Comparison of ENCODE assay signal across 11 cellular contexts in genomic region chr4:123832173-123833026, GRCh38.
DNase-seq lines count a peak whose midpoint lies in the region; ATAC-seq and TF ChIP-seq lines count a peak whose summit lies in the region.
"Had no signal": no experiment of that assay in that cellular context is flagged by ENCODE, and none has a peak within 500 bp of the region (broad histone marks: within the 10 kb centered on the region; RNA-seq: fewer than 3 reads in every experiment).

No MANE protein-coding gene starts in this region.

- no CpG with 5 or more reads among the region's 7 CpGs for WGBS in H9 (ENCODE audit: extremely low coverage, insufficient read length, low lambda C conversion rate)

- H3K23ac ChIP-seq in H9 (ENCODE audit: insufficient read length, low read depth, low read length) = no peak overlapping the region

- no peak overlapping the region for H2BK120ac ChIP-seq in H9 (ENCODE audit: low read depth, low read length, poor library complexity, severe bottlenecking)

- POLR2A ChIA-PET in Panc1 (lab: Charles Lee) = no interaction called here

- H3K27ac ChIP-seq in Panc1 (ENCODE audit: low read length) = peak overlapping the region; percentile 39; the same call in 1 of the 2 replicates
- peak overlapping the region; percentile 76 for H3K27ac ChIP-seq in muscle layer of duodenum (ENCODE audit: low read length)
- no peak overlapping the region for H3K27ac ChIP-seq in H9 (ENCODE audit: insufficient read length, low read depth, low read length)
- H3K27ac ChIP-seq: BLaER1 had no signal

- no peak overlapping the region for H3K56ac ChIP-seq in H9 (ENCODE audit: insufficient read length, low read depth, low read length)

- no peak overlapping the region for H3K18ac ChIP-seq in H9 (ENCODE audit: insufficient read length, low read depth, low read length)

- H3K27me3 Mint-ChIP-seq in H9 (ENCODE audit: low read depth) = no peaks in the 10 kb centered on the region
- H3K27me3 Mint-ChIP-seq: activated T-cell treated with anti-CD3 and anti-CD28 coated beads, Interleukin-2, amount 50 U/mL, for 24 hours had no signal

- H4K91ac ChIP-seq in H9 (ENCODE audit: insufficient read length, low read depth, low read length) = no peak overlapping the region

- BruUV-seq in Panc1 (replicated peaks; lab: Mats Ljungman, UMichigan) = no TSS peak

- H4K20me1 ChIP-seq in H9 (ENCODE audit: control insufficient read depth, insufficient read depth, insufficient read length) = no peaks in the 10 kb centered on the region
- H4K20me1 ChIP-seq: BLaER1 had no signal

- no peak overlapping the region for H2AFZ ChIP-seq in H9 (ENCODE audit: low read length)

- H2AK5ac ChIP-seq in H9 (ENCODE audit: insufficient read length, low read length) = no peak overlapping the region

- no peaks in the 10 kb centered on the region for H3K79me1 ChIP-seq in H9 (ENCODE audit: insufficient read depth, low read depth, low read length, poor library complexity, severe bottlenecking)

- DNase-seq in A172 (ENCODE audit: low spot score) = peak; percentile 96
- DNase-seq in Panc1 (ENCODE audit: low read depth, low spot score) = peak; percentile 60
- no peak for DNase-seq in H9
- DNase-seq in T-helper 2 cell = no peak
- no peak for DNase-seq in activated CD8-positive, alpha-beta memory T cell treated with anti-CD3 and anti-CD28 coated beads, Interleukin-2, amount 50 U/mL, for 4 hours
- no peak for DNase-seq in SKM-1 treated with dmso at 0.1 percent for 144 hours (lab: John Stamatoyannopoulos, UW; ENCODE audit: unreplicated experiment)
- DNase-seq: activated T-cell treated with anti-CD3 and anti-CD28 coated beads, Interleukin-2, amount 50 U/mL, for 24 hours; NCI-H2107 had no signal

- peaks cover 3 to 7% of the 10 kb centered on the region in 2 experiments; a peak in 3 of 4 replicates for H3K4me1 Mint-ChIP-seq in H9

- no peak overlapping the region for H3K9ac ChIP-seq in H9 (ENCODE audit: extremely low read depth, insufficient read length, low read length)
- H3K9ac ChIP-seq: BLaER1 had no signal

- no peak overlapping the region for H3K27ac Mint-ChIP-seq in H9
- H3K27ac Mint-ChIP-seq: activated T-cell treated with anti-CD3 and anti-CD28 coated beads, Interleukin-2, amount 50 U/mL, for 24 hours had no signal

- peaks cover 0 to 5% (median 5%) of the 10 kb centered on the region in 3 experiments; a peak in 3 of 7 replicates for H3K36me3 Mint-ChIP-seq in H9 (ENCODE audit: insufficient read depth in 1 of 3, low read depth in 3 of 3)

- intact Hi-C loops in Panc1 (cut with micrococcal nuclease; ENCODE audit: unreplicated experiment) = no loop called here

- H3K27me3 ChIP-seq in Panc1 (ENCODE audit: control insufficient read depth, insufficient read depth, low read length) = no peaks in the 10 kb centered on the region
- no peaks in the 10 kb centered on the region for H3K27me3 ChIP-seq in muscle layer of duodenum (ENCODE audit: low read depth, low read length)
- no peaks in the 10 kb centered on the region for H3K27me3 ChIP-seq in H9 (ENCODE audit: insufficient read depth, low read length)
- H3K27me3 ChIP-seq: BLaER1 had no signal

- no peak overlapping the region for H2BK5ac ChIP-seq in H9 (ENCODE audit: insufficient read length, low read length)

- no peak overlapping the region for H2BK12ac ChIP-seq in H9 (ENCODE audit: insufficient read length, low read depth, low read length)

- no peak overlapping the region for H2BK20ac ChIP-seq in H9 (ENCODE audit: low read depth, low read length, poor library complexity, severe bottlenecking)

- H3K36me3 ChIP-seq in Panc1 (ENCODE audit: control insufficient read depth, insufficient read depth, low read length) (no peaks in the 10 kb centered on the region), muscle layer of duodenum (ENCODE audit: control insufficient read depth in 1 of 2, insufficient read depth in 2 of 2, low read length in 2 of 2) (no peaks in the 10 kb centered on the region)
- H3K36me3 ChIP-seq: BLaER1 had no signal

- CTCF ChIA-PET in Panc1 (lab: Charles Lee) = no interaction called here

- no peaks in the 10 kb centered on the region for H3K79me2 ChIP-seq in H9 (ENCODE audit: insufficient read depth, low read length)

- H4K8ac ChIP-seq in H9 (replicated peaks; ENCODE audit: insufficient read length, low read depth, low read length) = no peak overlapping the region

- in situ Hi-C loops in Panc1 (cut with HindIII; ENCODE audit: low pct_unique_long_range_greater_than_20kb, low sequenced_read_pairs) = no loop called here

- no peak overlapping the region for H3K4me3 ChIP-seq in Panc1 (ENCODE audit: low read depth in 2 of 2, low read length in 2 of 2)
- H3K4me3 ChIP-seq in muscle layer of duodenum (ENCODE audit: low read depth in 1 of 2, low read length in 2 of 2) = no peak overlapping the region
- H3K4me3 ChIP-seq: BLaER1 had no signal

- H4K5ac ChIP-seq in H9 (ENCODE audit: insufficient read length, low read depth, low read length) = no peak overlapping the region

- H2BK15ac ChIP-seq in H9 (ENCODE audit: low read depth, low read length) = no peak overlapping the region

- H3T11ph ChIP-seq in H9 (ENCODE audit: low read length) = no peak overlapping the region

- peak; percentile 38; the same call in 1 of the 2 replicates for ATAC-seq in Panc1
- peak; percentile 8 for ATAC-seq in esophagus mucosa

- H3K9me3 Mint-ChIP-seq in H9 = no peaks in the 10 kb centered on the region
- H3K9me3 Mint-ChIP-seq: activated T-cell treated with anti-CD3 and anti-CD28 coated beads, Interleukin-2, amount 50 U/mL, for 24 hours had no signal

- no peak overlapping the region for H3K14ac ChIP-seq in H9 (ENCODE audit: insufficient read depth, low read length)

- H3K4me3 Mint-ChIP-seq in H9 = no peak overlapping the region
- H3K4me3 Mint-ChIP-seq: activated T-cell treated with anti-CD3 and anti-CD28 coated beads, Interleukin-2, amount 50 U/mL, for 24 hours had no signal

- H3K4me1 ChIP-seq in Panc1 (ENCODE audit: control insufficient read depth, insufficient read depth, low read length) (no peaks in the 10 kb centered on the region), muscle layer of duodenum (ENCODE audit: control insufficient read depth in 1 of 2, insufficient read depth in 2 of 2, low read length in 2 of 2) (peaks cover 0 to 6% of the 10 kb centered on the region in 2 donors), H9 (ENCODE audit: insufficient read depth, low read length) (no peaks in the 10 kb centered on the region)
- H3K4me1 ChIP-seq: BLaER1 had no signal

- H3K23me2 ChIP-seq in H9 (ENCODE audit: insufficient read length, low read depth, low read length, poor library complexity, severe bottlenecking) = no peaks in the 10 kb centered on the region

- TF ChIP-seq CTCF in Panc1 (IDR thresholded peaks at IDR 0.05) = no peak
- TF ChIP-seq CTCF in H9 (conservative IDR thresholded peaks at IDR 0.05) = no peak

- no peaks in the 10 kb centered on the region for H3K9me3 ChIP-seq in Panc1 (ENCODE audit: control insufficient read depth, insufficient read depth, low read depth, low read length)
- no peaks in the 10 kb centered on the region for H3K9me3 ChIP-seq in muscle layer of duodenum (ENCODE audit: control insufficient read depth in 1 of 2, low read length in 2 of 2)
- H3K9me3 ChIP-seq in H9 (ENCODE audit: control insufficient read depth, low read depth, low read length) = no peaks in the 10 kb centered on the region
- H3K9me3 ChIP-seq: BLaER1 had no signal

- no peak overlapping the region for H3K4ac ChIP-seq in H9 (ENCODE audit: low read depth, low read length)

- H3K4me2 ChIP-seq in H9 (ENCODE audit: insufficient read depth, insufficient read length, low read length) = no peak overlapping the region
- H3K4me2 ChIP-seq: BLaER1 had no signal

Comparison
In these comparisons a context has a peak if more than half of its experiments do, and no peak if none do; other contexts are left out.
1. DNase-seq: peak in A172 (single experiment) and Panc1 (single experiment); none in H9 (single experiment), T-helper 2 cell (0 of 5), activated CD8-positive, alpha-beta memory T cell treated with anti-CD3 and anti-CD28 coated beads, Interleukin-2, amount 50 U/mL, for 4 hours (single experiment) and SKM-1 treated with dmso at 0.1 percent for 144 hours (single experiment).